15 cellular contexts compared by ENCODE assay signal in genomic region chr16:85363427-85363826, GRCh38.
"Had no signal": no experiment of that assay in that cellular context is flagged by ENCODE, and none has a peak within 500 bp of the region (broad histone marks: within the 10 kb centered on the region; RNA-seq: fewer than 3 reads in every experiment).

No MANE protein-coding gene starts in this region.

- H3K9me3 ChIP-seq: lower lobe of right lung, tibial nerve had no signal

- H2AFZ ChIP-seq: neural progenitor cell had no signal

- H3K4me3 ChIP-seq: lower lobe of right lung, neural progenitor cell, tibial nerve had no signal

- H3K27me3 ChIP-seq: tibial nerve had no signal

- ATAC-seq: lower lobe of right lung, T-cell had no signal

- H3K4me2 ChIP-seq: neural progenitor cell had no signal

- H3K9ac ChIP-seq: neural progenitor cell had no signal

- DNase-seq: activated CD4-positive, alpha-beta memory T cell treated with anti-CD3 and anti-CD28 coated beads for 36 hours; activated gamma-delta T cell treated with Interleukin-2 at 50 U/mL for 16 hours; activated T-cell treated with anti-CD3 and anti-CD28 coated beads, Interleukin-2, amount 50 U/mL, for 48 hours; dermis blood vessel endothelial cell; erythroblast; glutamatergic neuron; immature natural killer cell; lower lobe of right lung; midbrain; posterior cingulate gyrus; small intestine; T-cell; T1000 had no signal

- H3K36me3 ChIP-seq: lower lobe of right lung, neural progenitor cell, tibial nerve had no signal

- H3K27ac ChIP-seq: lower lobe of right lung, neural progenitor cell had no signal
